In the genomic region with DNA sequence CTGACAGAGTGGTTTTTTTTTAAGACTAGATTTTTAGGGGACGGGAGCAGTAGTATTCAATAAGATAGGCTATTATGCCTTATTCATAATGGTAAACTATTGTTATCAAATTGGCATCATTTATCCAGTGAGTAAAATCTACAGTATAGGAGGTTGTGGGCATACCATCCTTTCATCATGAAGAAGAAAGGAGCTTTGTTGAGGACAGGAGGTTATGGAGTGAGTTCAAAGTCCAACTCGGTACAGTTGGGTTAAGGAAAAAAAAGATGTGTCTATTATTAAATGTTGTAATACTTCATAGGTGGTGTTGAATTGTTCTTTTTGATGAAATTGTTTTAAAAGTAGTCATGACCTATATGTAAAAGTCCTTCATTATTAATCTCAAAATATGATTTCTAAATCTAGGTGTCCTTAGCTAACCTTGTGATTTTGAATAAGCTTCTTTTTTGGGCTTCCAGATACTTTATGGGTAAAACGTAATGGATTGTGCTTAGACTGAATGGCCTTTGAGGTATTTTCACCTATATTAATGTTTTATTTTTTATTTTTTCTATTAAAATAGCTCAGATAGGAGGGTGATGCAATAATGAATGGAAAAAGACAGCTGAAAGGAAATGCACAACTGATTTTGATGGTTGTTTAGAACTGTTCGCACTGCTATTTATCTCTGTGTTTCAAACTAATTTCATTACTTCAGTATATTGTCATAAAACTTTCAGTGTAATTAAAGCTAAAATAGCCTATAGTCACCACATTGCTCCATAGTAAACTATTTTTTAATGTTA, we compare ENCODE assay signal across 1 cellular context.
TF ChIP-seq lines count a peak whose summit lies in the region.

No MANE protein-coding gene starts in this region.

TF ChIP-seq in IMR-90, 13 proteins besides CTCF, POLR2A, EP300 and RAD21:
- TF ChIP-seq RFX5 (IDR thresholded peaks at IDR 0.05; ENCODE audit: low read depth, low read length) (no peak), NFE2L2 (IDR thresholded peaks at IDR 0.05; ENCODE audit: low read depth, low read length) (no peak), CEBPB (IDR thresholded peaks at IDR 0.05; ENCODE audit: low read depth, low read length) (peak; percentile 66; the same call in 1 of the 2 replicates)
TF ChIP-seq in IMR-90: peak in this region for 1.
